In genomic region chr7:65436163-65436562, GRCh38 we compare ENCODE assay signal across 24 cellular contexts.
"Had no signal": no experiment of that assay in that cellular context is flagged by ENCODE, and none has a peak within 500 bp of the region (broad histone marks: within the 10 kb centered on the region; RNA-seq: fewer than 3 reads in every experiment).

No MANE protein-coding gene starts in this region.

- H3K4me1 ChIP-seq: esophagus muscularis mucosa, left lung, lower lobe of right lung had no signal

- H3K36me3 Mint-ChIP-seq: mesothelial cell of epicardium had no signal

- H3K27ac Mint-ChIP-seq: mesothelial cell of epicardium had no signal

- DNase-seq: dermis blood vessel endothelial cell; dorsolateral prefrontal cortex; effector CD4-positive, alpha-beta T cell; effector memory CD4-positive, alpha-beta T cell; foreskin keratinocyte; glutamatergic neuron; head of caudate nucleus; heart right ventricle; hippocampal formation; left cardiac atrium; left lung; left ventricle myocardium superior; lower lobe of right lung; mesenchymal stem cell; mucosa of descending colon; naive B cell had no signal

- ATAC-seq: foreskin keratinocyte, heart right ventricle, left cardiac atrium, left lung, left ventricle myocardium superior, lower lobe of right lung, mucosa of descending colon had no signal

- H3K4me1 Mint-ChIP-seq: mesothelial cell of epicardium had no signal

- H3K27ac ChIP-seq: coronary artery, dorsolateral prefrontal cortex, esophagus muscularis mucosa, foreskin keratinocyte, heart right ventricle, left lung, lower lobe of right lung had no signal

- H3K4me3 ChIP-seq: coronary artery, dorsolateral prefrontal cortex, esophagus muscularis mucosa, heart right ventricle, left lung, lower lobe of right lung, mucosa of descending colon had no signal

- H3K27me3 ChIP-seq: esophagus muscularis mucosa, foreskin keratinocyte, heart right ventricle, left lung had no signal

- H3K9me3 ChIP-seq: esophagus muscularis mucosa, left lung, lower lobe of right lung, mucosa of descending colon had no signal

- H3K4me3 Mint-ChIP-seq: mesothelial cell of epicardium, naive B cell had no signal

- FAIRE-seq: colon, endothelial cell of umbilical vein, frontal cortex, islet of Langerhans, keratinocyte had no signal

- H3K36me3 ChIP-seq: esophagus muscularis mucosa, heart right ventricle, left lung, lower lobe of right lung had no signal
